8 cellular contexts compared by ENCODE assay signal in the genomic region with DNA sequence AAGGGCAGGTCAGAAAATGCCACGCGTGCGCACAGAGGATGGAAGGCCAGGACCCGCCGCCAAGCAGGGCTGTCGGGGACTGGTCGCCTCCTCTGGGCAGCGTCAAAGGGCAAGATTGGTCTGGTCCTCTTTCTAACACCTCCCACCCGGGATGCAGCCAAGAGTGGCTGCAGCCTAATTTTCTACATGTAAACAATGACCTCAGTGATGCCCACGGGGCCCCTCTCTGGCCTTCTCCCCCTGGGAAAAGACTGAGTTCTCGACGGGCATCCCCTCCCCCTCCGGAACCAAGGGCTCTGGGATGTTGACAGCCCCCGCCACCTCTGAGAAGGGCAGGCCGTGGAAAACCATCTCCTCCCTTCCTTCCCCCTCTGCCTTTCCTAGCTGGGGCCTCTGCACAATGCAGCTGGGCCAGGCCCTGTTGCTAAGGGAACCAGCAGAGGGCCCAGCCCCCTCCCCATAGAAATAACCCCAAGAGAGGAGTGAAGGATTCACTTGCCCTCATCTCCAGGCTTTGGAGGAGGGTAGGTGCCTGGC.
DNase-seq lines count a peak whose midpoint lies in the region; ATAC-seq, FAIRE-seq and TF ChIP-seq lines count a peak whose summit lies in the region.

No MANE protein-coding gene starts in this region.

- FAIRE-seq in HTR-8/SVneo (lab: Jason Lieb, UNC): no peak

- intact Hi-C loops in spleen (cut with DNase I; ENCODE audit: low total_unique reads): loop anchor here (5.0 to 10.0 kb wide), 3 partner anchors 110 to 288 kb away; no protein-coding TSS in a partner anchor

- no peaks in the 10 kb centered on the region for H3K36me3 ChIP-seq in HEK293 (ENCODE audit: control insufficient read depth in 2 of 2, insufficient read depth in 1 of 2, low read length in 2 of 2)
- H3K36me3 ChIP-seq in spleen: no peaks in the 10 kb centered on the region

- peaks cover 30% of the 10 kb centered on the region for H3K4me1 ChIP-seq in HEK293 (ENCODE audit: control insufficient read depth, insufficient read depth, low read length)
- peaks cover 0 to 19% (median 3%) of the 10 kb centered on the region in 6 donors for H3K4me1 ChIP-seq in spleen

- CTCF ChIA-PET in HEK293 (lab: Yijun Ruan, JAX): interaction anchor here (0.6 to 12.6 kb wide), 7 partner anchors 17 to 286 kb away, joined by 3 to 206 read pairs (median 14); no protein-coding TSS in a partner anchor
- CTCF ChIA-PET in RWPE1 (lab: Yijun Ruan, JAX): interaction anchor here (1.7 kb wide), 1 partner anchor 21 kb away, joined by 4 read pairs; no protein-coding TSS in a partner anchor

- no peak for TF ChIP-seq POLR2A in spleen (IDR thresholded peaks at IDR 0.05)

- DNase-seq in RWPE1 (ENCODE audit: low spot score): no peak
- DNase-seq in glomerular visceral epithelial cell (ENCODE audit: extremely low spot score): peak; percentile 68
- no peak for DNase-seq in spleen
- DNase-seq in T-helper 1 cell: no peak
- DNase-seq in HTR-8/SVneo (ENCODE audit: insufficient read length, low spot score): no peak

- no peaks in the 10 kb centered on the region for H3K9me3 ChIP-seq in HEK293 (ENCODE audit: control insufficient read depth, insufficient read depth, low read depth, low read length)
- H3K9me3 ChIP-seq in spleen: no peaks in the 10 kb centered on the region

- ATAC-seq in HG02870 (IDR thresholded peaks at IDR 0.05; ENCODE audit: unreplicated experiment) (no peak), HG03139 (IDR thresholded peaks at IDR 0.05; ENCODE audit: unreplicated experiment) (no peak)

- H3K27me3 ChIP-seq in spleen (replicated peaks in 1 of 7): peaks cover 0 to 10% (median 0%) of the 10 kb centered on the region in 7 donors

- WGBS in spleen, 5 donors: 56 to 71% (median 67%) methylated on average over 14 to 15 of the region's 15 CpGs

- H3K27ac ChIP-seq in HEK293 (ENCODE audit: extremely low read depth, low read depth, low read length): peak overlapping the region; percentile 74; the same call in 1 of the 2 replicates
- peak overlapping the region; percentile 98 for H3K27ac ChIP-seq in RWPE1
- peak overlapping the region in 5 of 8 donors; percentile 13 to 50 (median 32) for H3K27ac ChIP-seq in spleen

- TF ChIP-seq CTCF in HEK293 (tag by site-specific recombination; IDR thresholded peaks at IDR 0.05): no peak
- no peak for TF ChIP-seq CTCF in RWPE1 (conservative IDR thresholded peaks at IDR 0.05; ENCODE audit: low read depth)
- no peak for TF ChIP-seq CTCF in spleen (IDR thresholded peaks at IDR 0.05 in 8 of 11, conservative IDR thresholded peaks at IDR 0.05 in 3 of 11)

- POLR2A ChIA-PET in HEK293 (lab: Yijun Ruan, JAX) (interaction anchor here (1.2 kb wide), 1 partner anchor 286 kb away, joined by 3 read pairs; no protein-coding TSS in a partner anchor), RWPE1 (lab: Yijun Ruan, JAX; ENCODE audit: low non-redundant PET) (interaction anchor here (1.0 kb wide), 1 partner anchor 83 kb away, joined by 3 read pairs; no protein-coding TSS in a partner anchor)

- no peak overlapping the region for H3K4me3 ChIP-seq in HEK293 (ENCODE audit: low read depth, low read length)
- H3K4me3 ChIP-seq in spleen: no peak overlapping the region

TF ChIP-seq in HEK293, 187 proteins besides CTCF, POLR2A, EP300 and RAD21:
- TF ChIP-seq, protein P1, sequence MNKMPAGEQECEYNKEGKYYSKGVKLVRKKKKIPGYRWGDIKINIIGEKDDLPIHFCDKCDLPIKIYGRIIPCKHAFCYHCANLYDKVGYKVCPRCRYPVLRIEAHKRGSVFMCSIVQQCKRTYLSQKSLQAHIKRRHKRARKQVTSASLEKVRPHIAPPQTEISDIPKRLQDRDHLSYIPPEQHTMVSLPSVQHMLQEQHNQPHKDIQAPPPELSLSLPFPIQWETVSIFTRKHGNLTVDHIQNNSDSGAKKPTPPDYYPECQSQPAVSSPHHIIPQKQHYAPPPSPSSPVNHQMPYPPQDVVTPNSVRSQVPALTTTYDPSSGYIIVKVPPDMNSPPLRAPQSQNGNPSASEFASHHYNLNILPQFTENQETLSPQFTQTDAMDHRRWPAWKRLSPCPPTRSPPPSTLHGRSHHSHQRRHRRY (tag by site-specific recombination; IDR thresholded peaks at IDR 0.05): no peak
- TF ChIP-seq ZSCAN30 (tag by site-specific recombination; IDR thresholded peaks at IDR 0.05) (peak; percentile 65), MEIS1 (CRISPR knock-in tag; IDR thresholded peaks at IDR 0.05; ENCODE audit: borderline replicate concordance) (no peak)
- TF ChIP-seq, protein P2, sequence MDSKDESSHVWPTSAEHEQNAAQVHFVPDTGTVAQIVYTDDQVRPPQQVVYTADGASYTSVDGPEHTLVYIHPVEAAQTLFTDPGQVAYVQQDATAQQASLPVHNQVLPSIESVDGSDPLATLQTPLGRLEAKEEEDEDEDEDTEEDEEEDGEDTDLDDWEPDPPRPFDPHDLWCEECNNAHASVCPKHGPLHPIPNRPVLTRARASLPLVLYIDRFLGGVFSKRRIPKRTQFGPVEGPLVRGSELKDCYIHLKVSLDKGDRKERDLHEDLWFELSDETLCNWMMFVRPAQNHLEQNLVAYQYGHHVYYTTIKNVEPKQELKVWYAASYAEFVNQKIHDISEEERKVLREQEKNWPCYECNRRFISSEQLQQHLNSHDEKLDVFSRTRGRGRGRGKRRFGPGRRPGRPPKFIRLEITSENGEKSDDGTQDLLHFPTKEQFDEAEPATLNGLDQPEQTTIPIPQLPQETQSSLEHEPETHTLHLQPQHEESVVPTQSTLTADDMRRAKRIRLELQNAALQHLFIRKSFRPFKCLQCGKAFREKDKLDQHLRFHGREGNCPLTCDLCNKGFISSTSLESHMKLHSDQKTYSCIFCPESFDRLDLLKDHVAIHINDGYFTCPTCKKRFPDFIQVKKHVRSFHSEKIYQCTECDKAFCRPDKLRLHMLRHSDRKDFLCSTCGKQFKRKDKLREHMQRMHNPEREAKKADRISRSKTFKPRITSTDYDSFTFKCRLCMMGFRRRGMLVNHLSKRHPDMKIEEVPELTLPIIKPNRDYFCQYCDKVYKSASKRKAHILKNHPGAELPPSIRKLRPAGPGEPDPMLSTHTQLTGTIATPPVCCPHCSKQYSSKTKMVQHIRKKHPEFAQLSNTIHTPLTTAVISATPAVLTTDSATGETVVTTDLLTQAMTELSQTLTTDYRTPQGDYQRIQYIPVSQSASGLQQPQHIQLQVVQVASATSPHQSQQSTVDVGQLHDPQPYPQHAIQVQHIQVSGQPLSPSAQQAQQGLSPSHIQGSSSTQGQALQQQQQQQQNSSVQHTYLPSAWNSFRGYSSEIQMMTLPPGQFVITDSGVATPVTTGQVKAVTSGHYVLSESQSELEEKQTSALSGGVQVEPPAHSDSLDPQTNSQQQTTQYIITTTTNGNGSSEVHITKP (tag by site-specific recombination; IDR thresholded peaks at IDR 0.05): peak; percentile 11; the same call in 1 of the 2 replicates
- TF ChIP-seq, protein P3, sequence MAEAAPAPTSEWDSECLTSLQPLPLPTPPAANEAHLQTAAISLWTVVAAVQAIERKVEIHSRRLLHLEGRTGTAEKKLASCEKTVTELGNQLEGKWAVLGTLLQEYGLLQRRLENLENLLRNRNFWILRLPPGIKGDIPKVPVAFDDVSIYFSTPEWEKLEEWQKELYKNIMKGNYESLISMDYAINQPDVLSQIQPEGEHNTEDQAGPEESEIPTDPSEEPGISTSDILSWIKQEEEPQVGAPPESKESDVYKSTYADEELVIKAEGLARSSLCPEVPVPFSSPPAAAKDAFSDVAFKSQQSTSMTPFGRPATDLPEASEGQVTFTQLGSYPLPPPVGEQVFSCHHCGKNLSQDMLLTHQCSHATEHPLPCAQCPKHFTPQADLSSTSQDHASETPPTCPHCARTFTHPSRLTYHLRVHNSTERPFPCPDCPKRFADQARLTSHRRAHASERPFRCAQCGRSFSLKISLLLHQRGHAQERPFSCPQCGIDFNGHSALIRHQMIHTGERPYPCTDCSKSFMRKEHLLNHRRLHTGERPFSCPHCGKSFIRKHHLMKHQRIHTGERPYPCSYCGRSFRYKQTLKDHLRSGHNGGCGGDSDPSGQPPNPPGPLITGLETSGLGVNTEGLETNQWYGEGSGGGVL (tag by site-specific recombination; IDR thresholded peaks at IDR 0.05): peak; percentile 54; the same call in 1 of the 2 replicates

Comparison
In these comparisons a context has a peak if more than half of its experiments do, and no peak if none do; other contexts are left out.
1. H3K27ac ChIP-seq: peak in every context shown above with its lines; median percentile 98 in RWPE1; 74 in HEK293; 32 in spleen.